Comparison of ENCODE assay signal across 1 cellular context in genomic region chr7:139749545-139749944, GRCh38.
TF ChIP-seq lines count a peak whose summit lies in the region.

No MANE protein-coding gene starts in this region.

TF ChIP-seq in H1, 55 proteins besides CTCF, POLR2A, EP300 and RAD21 (continued from another document):
- TF ChIP-seq E2F6 (IDR thresholded peaks at IDR 0.05) (no peak), CBX5 (IDR thresholded peaks at IDR 0.05; ENCODE audit: low read depth, low read length) (no peak), MAX (IDR thresholded peaks at IDR 0.05) (no peak), TEAD4 (IDR thresholded peaks at IDR 0.05; ENCODE audit: low read depth, low read length) (no peak), CEBPB (IDR thresholded peaks at IDR 0.05; ENCODE audit: low read depth, low read length) (no peak), NRF1 (IDR thresholded peaks at IDR 0.05; ENCODE audit: low read depth, low read length) (no peak), PHF8 (conservative IDR thresholded peaks at IDR 0.05; ENCODE audit: low read depth, low read length) (no peak), CHD7 (IDR thresholded peaks at IDR 0.05; ENCODE audit: insufficient replicate concordance, low read length) (no peak)
